8 cellular contexts compared by ENCODE assay signal in the genomic region with DNA sequence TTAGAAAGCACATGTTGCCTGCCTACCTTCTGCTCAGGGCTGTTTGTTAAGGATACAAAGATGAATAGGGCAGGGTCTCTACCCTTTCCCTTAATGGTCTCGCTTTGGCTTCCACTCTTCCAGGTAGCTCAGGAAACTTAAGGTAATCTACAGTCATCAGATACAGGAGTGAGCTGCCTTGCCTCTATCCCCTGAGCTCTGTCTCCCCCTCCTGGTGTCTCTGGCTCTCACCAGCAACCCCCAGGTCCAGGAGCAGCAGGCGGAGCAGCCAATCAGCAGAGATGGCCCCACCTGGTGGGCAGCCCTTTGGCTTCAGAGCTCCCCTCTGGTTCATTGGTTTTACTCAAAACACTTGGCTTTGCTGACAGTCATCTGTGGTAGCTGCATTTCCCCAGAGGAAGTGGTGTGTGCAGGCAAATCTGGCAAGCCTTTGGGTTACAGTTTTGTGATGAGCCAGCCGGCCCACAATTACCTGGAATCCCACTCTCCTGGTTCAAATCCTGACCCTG. TPM values are rescaled to one million over a fixed set of nuclear protein-coding genes. Genes with fewer than 3 reads are reported as not detected.
DNase-seq lines count a peak whose midpoint lies in the region; ATAC-seq and TF ChIP-seq lines count a peak whose summit lies in the region.

No MANE protein-coding gene starts in this region.

- no peak overlapping the region for H3K4me3 Mint-ChIP-seq in activated T-helper 2 cell treated with anti-CD3 and anti-CD28 coated beads, Interferon-gamma antibody, Interleukin-2, Interleukin-4, amounts not matched to agents 10 μg/mL and 5 μg/mL and 100 μg/mL, durations not matched to agents 14 hours and 24 hours and 36 hours (ENCODE audit: low read depth)

- peak; percentile 83 for DNase-seq in GF-D8 (lab: John Stamatoyannopoulos, UW)
- DNase-seq in H7: peak; percentile 95
- DNase-seq in LNCaP clone FGC (ENCODE audit: low read depth): no peak
- DNase-seq in SHP77 (lab: John Stamatoyannopoulos, UW): peak; percentile 91 to 92
- peak; percentile 75 for DNase-seq in activated T-helper 2 cell treated with anti-CD3 and anti-CD28 coated beads, Interferon-gamma antibody, Interleukin-2, Interleukin-4, amounts not matched to agents 10 μg/mL and 5 μg/mL and 100 μg/mL, durations not matched to agents 14 hours and 24 hours and 36 hours (ENCODE audit: low spot score)
- peak; percentile 38 to 63 for DNase-seq in foreskin keratinocyte
- DNase-seq in osteoblast (ENCODE audit: insufficient read length, low spot score, missing footprints): peak; percentile 94
- peak; percentile 95 to 96 for DNase-seq in thyroid gland

- intact Hi-C loops in activated T-helper 2 cell treated with anti-CD3 and anti-CD28 coated beads, Interferon-gamma antibody, Interleukin-2, Interleukin-4, amounts not matched to agents 10 μg/mL and 5 μg/mL and 100 μg/mL, durations not matched to agents 14 hours and 24 hours and 36 hours (cut with micrococcal nuclease): loop anchor here (1.0 kb wide), 3 partner anchors 20 to 99 kb away; no protein-coding TSS in a partner anchor
- intact Hi-C loops in thyroid gland (cut with DNase I): loop anchor here (5.0 kb wide), 1 partner anchor 81 kb away; no protein-coding TSS in a partner anchor

- H3K27ac ChIP-seq in foreskin keratinocyte: no peak overlapping the region
- H3K27ac ChIP-seq in osteoblast (ENCODE audit: low read depth, low read length): no peak overlapping the region
- peak overlapping the region in 1 of 3 donors; percentile 17 for H3K27ac ChIP-seq in thyroid gland

- no peaks in the 10 kb centered on the region for H3K27me3 Mint-ChIP-seq in activated T-helper 2 cell treated with anti-CD3 and anti-CD28 coated beads, Interferon-gamma antibody, Interleukin-2, Interleukin-4, amounts not matched to agents 10 μg/mL and 5 μg/mL and 100 μg/mL, durations not matched to agents 14 hours and 24 hours and 36 hours (ENCODE audit: low read depth)

- peak in 1 of 2 donors; percentile 32 for TF ChIP-seq POLR2A in thyroid gland (IDR thresholded peaks at IDR 0.05)

- H2AFZ ChIP-seq in osteoblast (ENCODE audit: low read length): no peak overlapping the region

- H3K4me3 ChIP-seq in H7 (ENCODE audit: insufficient read depth, low read depth, low read length) (no peak overlapping the region), LNCaP clone FGC (ENCODE audit: low read depth, low read length) (no peak overlapping the region), osteoblast (ENCODE audit: insufficient read depth, low read length) (no peak overlapping the region), thyroid gland (replicated peaks in 1 of 3) (no peak overlapping the region)

- peak overlapping the region; percentile 56 for H3K27ac Mint-ChIP-seq in activated T-helper 2 cell treated with anti-CD3 and anti-CD28 coated beads, Interferon-gamma antibody, Interleukin-2, Interleukin-4, amounts not matched to agents 10 μg/mL and 5 μg/mL and 100 μg/mL, durations not matched to agents 14 hours and 24 hours and 36 hours

- H3K36me3 Mint-ChIP-seq in activated T-helper 2 cell treated with anti-CD3 and anti-CD28 coated beads, Interferon-gamma antibody, Interleukin-2, Interleukin-4, amounts not matched to agents 10 μg/mL and 5 μg/mL and 100 μg/mL, durations not matched to agents 14 hours and 24 hours and 36 hours (ENCODE audit: low read depth): no peaks in the 10 kb centered on the region

- WGBS in thyroid gland, 2 donors: 19% methylated on average over 3 of the region's 3 CpGs

- H3K9me3 ChIP-seq in osteoblast (ENCODE audit: low read depth, low read length) (no peaks in the 10 kb centered on the region), thyroid gland (no peaks in the 10 kb centered on the region)

- H3K4me1 ChIP-seq in foreskin keratinocyte: no peaks in the 10 kb centered on the region
- no peaks in the 10 kb centered on the region for H3K4me1 ChIP-seq in osteoblast (ENCODE audit: insufficient read depth, low read length)
- H3K4me1 ChIP-seq in thyroid gland: peaks cover 0 to 13% of the 10 kb centered on the region in 2 donors

- H4K20me1 ChIP-seq in osteoblast (ENCODE audit: insufficient read depth, low read length): no peaks in the 10 kb centered on the region

- H3K36me3 ChIP-seq in H7 (replicated peaks; ENCODE audit: control insufficient read depth, insufficient read depth, low read length) (no peaks in the 10 kb centered on the region), osteoblast (ENCODE audit: insufficient read depth, low read length) (no peaks in the 10 kb centered on the region), thyroid gland (no peaks in the 10 kb centered on the region)

- H3K9me3 Mint-ChIP-seq in activated T-helper 2 cell treated with anti-CD3 and anti-CD28 coated beads, Interferon-gamma antibody, Interleukin-2, Interleukin-4, amounts not matched to agents 10 μg/mL and 5 μg/mL and 100 μg/mL, durations not matched to agents 14 hours and 24 hours and 36 hours: no peaks in the 10 kb centered on the region

- peak; percentile 99 for TF ChIP-seq CTCF in LNCaP clone FGC (IDR thresholded peaks at IDR 0.05; ENCODE audit: control insufficient read depth, extremely low read depth, insufficient read depth)
- TF ChIP-seq CTCF in foreskin keratinocyte (conservative IDR thresholded peaks at IDR 0.05): peak; percentile 98
- peak; percentile 95 for TF ChIP-seq CTCF in osteoblast (IDR thresholded peaks at IDR 0.05; ENCODE audit: extremely low read depth, low read depth, low read length)
- TF ChIP-seq CTCF in thyroid gland (IDR thresholded peaks at IDR 0.05): peak; percentile 39 to 98 (median 94)

- peak; percentile 95 for ATAC-seq in foreskin keratinocyte

- peaks cover 43% of the 10 kb centered on the region for H3K4me1 Mint-ChIP-seq in activated T-helper 2 cell treated with anti-CD3 and anti-CD28 coated beads, Interferon-gamma antibody, Interleukin-2, Interleukin-4, amounts not matched to agents 10 μg/mL and 5 μg/mL and 100 μg/mL, durations not matched to agents 14 hours and 24 hours and 36 hours (ENCODE audit: low read depth)

- no peak overlapping the region for H3K4me2 ChIP-seq in osteoblast (ENCODE audit: insufficient read depth, low read length)

- H3K79me2 ChIP-seq in osteoblast (ENCODE audit: insufficient read depth, low read length): no peaks in the 10 kb centered on the region

- no peaks in the 10 kb centered on the region for H3K27me3 ChIP-seq in H7 (ENCODE audit: control insufficient read depth, insufficient read depth, low read length)
- H3K27me3 ChIP-seq in foreskin keratinocyte: no peaks in the 10 kb centered on the region
- H3K27me3 ChIP-seq in osteoblast (ENCODE audit: insufficient read depth, low read length): no peaks in the 10 kb centered on the region
- H3K27me3 ChIP-seq in thyroid gland: no peaks in the 10 kb centered on the region

RNA-seq across cellular contexts. Expression of gene CX3CR1, which starts 8.5 kb away (rescaled TPM):
- total RNA-seq in H7 (2014; rRNA removed; shearing (Covaris generic)): 0.03 and 1.0 TPM in 2 replicates
- total RNA-seq in activated T-helper 2 cell treated with anti-CD3 and anti-CD28 coated beads, Interferon-gamma antibody, Interleukin-2, Interleukin-4, amounts not matched to agents 10 μg/mL and 5 μg/mL and 100 μg/mL, durations not matched to agents 14 hours and 24 hours and 36 hours: 0.48 and 0.52 TPM in 2 replicates
- total RNA-seq in foreskin keratinocyte (not detected in 2 replicates), osteoblast (under 0.01 TPM in 2 replicates), thyroid gland (1 to 10 TPM in 2 of 4 donors, under 1 TPM in 1, not detected in 1; 0.27 to 1.9 (median 1.1) TPM)
- not detected in 2 replicates for polyA plus RNA-seq in foreskin keratinocyte

RNA-seq across cellular contexts. Expression of gene CCR8, which starts 41.2 kb away (rescaled TPM):
- 0.15 TPM in 1 of 2 replicates, not detected in the other for total RNA-seq in H7 (2014; rRNA removed; shearing (Covaris generic))
- 11.3 and 12.2 TPM in 2 replicates for total RNA-seq in activated T-helper 2 cell treated with anti-CD3 and anti-CD28 coated beads, Interferon-gamma antibody, Interleukin-2, Interleukin-4, amounts not matched to agents 10 μg/mL and 5 μg/mL and 100 μg/mL, durations not matched to agents 14 hours and 24 hours and 36 hours
- not detected in 2 replicates for total RNA-seq in foreskin keratinocyte
- polyA plus RNA-seq in foreskin keratinocyte: not detected in 2 replicates
- total RNA-seq in osteoblast: not detected in 2 replicates
- total RNA-seq in thyroid gland: not detected

Comparison
In these comparisons a context has a peak if more than half of its experiments do, and no peak if none do; other contexts are left out.
1. RNA of gene CCR8, which starts 41.2 kb away (total RNA-seq): 11.3 to 12.2 TPM in activated T-helper 2 cell treated with anti-CD3 and anti-CD28 coated beads, Interferon-gamma antibody, Interleukin-2, Interleukin-4, amounts not matched to agents 10 μg/mL and 5 μg/mL and 100 μg/mL, durations not matched to agents 14 hours and 24 hours and 36 hours; 0.15 TPM in H7, not detected in foreskin keratinocyte, not detected in osteoblast and not detected in thyroid gland; every median in the first group is over 10 times any median in the second.
2. Peak in every context shown above with its lines, with median percentiles within 50 percentile points of each other: CTCF ChIP-seq.